Comparison of ENCODE assay signal across 1 cellular context in genomic region chr4:54062392-54062791, GRCh38.
A peak's percentile ranks its signal among the peaks of the same experiment; 100 is the strongest.
TF ChIP-seq lines count a peak whose summit lies in the region.

No MANE protein-coding gene starts in this region.

TF ChIP-seq in liver, 16 proteins besides CTCF, POLR2A, EP300 and RAD21 (continued from another document):
- TF ChIP-seq MAX (IDR thresholded peaks at IDR 0.05) (peak; percentile 26), SP1 (IDR thresholded peaks at IDR 0.05) (peak; percentile 43), RXRA (IDR thresholded peaks at IDR 0.05) (peak in 1 of 2 donors; percentile 53), FOXA1 (IDR thresholded peaks at IDR 0.05) (no peak), JUND (IDR thresholded peaks at IDR 0.05) (peak in 1 of 2 donors; percentile 34)
